Comparison of ENCODE assay signal across 13 cellular contexts in genomic region chr3:149386299-149386606, GRCh38. TPM values are rescaled to one million over a fixed set of nuclear protein-coding genes. Genes with fewer than 3 reads are reported as not detected.
DNase-seq lines count a peak whose midpoint lies in the region; ATAC-seq and TF ChIP-seq lines count a peak whose summit lies in the region.
"Had no signal": no experiment of that assay in that cellular context is flagged by ENCODE, and none has a peak within 500 bp of the region (broad histone marks: within the 10 kb centered on the region; RNA-seq: fewer than 3 reads in every experiment).

No MANE protein-coding gene starts in this region.

- no peak overlapping the region for H3K14ac ChIP-seq in neuronal stem cell (ENCODE audit: low read length)

- H2BK5ac ChIP-seq in neuronal stem cell (ENCODE audit: low read length) = no peak overlapping the region

- H4K91ac ChIP-seq in neuronal stem cell (ENCODE audit: low read depth, low read length, poor library complexity) = no peak overlapping the region

- H3K9me3 Mint-ChIP-seq in type B pancreatic cell = peaks cover 4% of the 10 kb centered on the region
- H3K9me3 Mint-ChIP-seq: activated naive CD4-positive, alpha-beta T cell treated with anti-CD3 and anti-CD28 coated beads, Interleukin-2, amount 50 U/mL, for 72 hours had no signal

- no peak overlapping the region for H2AK5ac ChIP-seq in neuronal stem cell (ENCODE audit: low read depth, low read length)

- H3K36me3 ChIP-seq in Panc1 (ENCODE audit: control insufficient read depth, insufficient read depth, low read length) (no peaks in the 10 kb centered on the region), esophagus (ENCODE audit: control insufficient read depth in 2 of 2, insufficient read depth in 2 of 2, low read length in 1 of 2) (no peaks in the 10 kb centered on the region), neuronal stem cell (replicated peaks in 1 of 2; ENCODE audit: control insufficient read depth in 2 of 2, insufficient read depth in 2 of 2, low read length in 2 of 2) (no peaks in the 10 kb centered on the region), MG63 (no peaks in the 10 kb centered on the region)
- H3K36me3 ChIP-seq: neutrophil had no signal

- no peak overlapping the region for H3K4me2 ChIP-seq in neuronal stem cell (ENCODE audit: insufficient read depth, low read length, poor library complexity, severe bottlenecking)

- no peaks in the 10 kb centered on the region for H3K79me1 ChIP-seq in neuronal stem cell (ENCODE audit: low read depth, low read length)

- BruUV-seq in Panc1 (replicated peaks; lab: Mats Ljungman, UMichigan) = TSS peak; percentile 96

- in situ Hi-C loops in Panc1 (cut with HindIII; ENCODE audit: low pct_unique_long_range_greater_than_20kb, low sequenced_read_pairs) = no loop called here

- H3K4me1 ChIP-seq in Panc1 (ENCODE audit: control insufficient read depth, insufficient read depth, low read length) (peaks cover 80% of the 10 kb centered on the region), esophagus (ENCODE audit: control insufficient read depth in 2 of 2, insufficient read depth in 2 of 2, low read length in 1 of 2) (peaks cover 7 to 8% of the 10 kb centered on the region in 2 donors), neuronal stem cell (ENCODE audit: control insufficient read depth in 2 of 2, insufficient read depth in 1 of 2, low read depth in 1 of 2, low read length in 2 of 2) (peaks cover 0 to 11% of the 10 kb centered on the region in 2 donors)

- H2BK120ac ChIP-seq in neuronal stem cell (ENCODE audit: low read depth, low read length) = no peak overlapping the region

- no peak overlapping the region for H3K18ac ChIP-seq in neuronal stem cell (ENCODE audit: low read length)

- ATAC-seq in Panc1 = no peak
- no peak for ATAC-seq in HG03442 (IDR thresholded peaks at IDR 0.05; ENCODE audit: unreplicated experiment)
- ATAC-seq: K562 had no signal

- H4K8ac ChIP-seq in neuronal stem cell (ENCODE audit: low read depth, low read length) = no peak overlapping the region

- no peak overlapping the region for H3K4ac ChIP-seq in neuronal stem cell (ENCODE audit: low read length)

- DNase-seq in Panc1 (ENCODE audit: low read depth, low spot score) (no peak), neuronal stem cell (ENCODE audit: low spot score) (no peak), type B pancreatic cell (ENCODE audit: extremely low spot score, unreplicated experiment) (no peak), MG63 (no peak), DMS114 treated with DMSO at 0.1 percent for 48 hours (lab: John Stamatoyannopoulos, UW; ENCODE audit: unreplicated experiment) (no peak)
- DNase-seq: kidney; NCI-H524 treated with DMSO at 0.1 percent for 48 hours; stimulated activated CD4-positive, alpha-beta T cell treated with anti-CD3 and anti-CD28 coated beads, Interleukin-2, amount 100 ng/mL, for 24 hours had no signal

- H3K36me3 Mint-ChIP-seq in type B pancreatic cell = peaks cover 15% of the 10 kb centered on the region
- H3K36me3 Mint-ChIP-seq: activated naive CD4-positive, alpha-beta T cell treated with anti-CD3 and anti-CD28 coated beads, Interleukin-2, amount 50 U/mL, for 72 hours had no signal

- H3K23ac ChIP-seq in neuronal stem cell (ENCODE audit: low read depth, low read length, poor library complexity) = no peak overlapping the region

- CTCF ChIA-PET in Panc1 (lab: Charles Lee) = no interaction called here

- peak overlapping the region; percentile 100 for H3K27ac Mint-ChIP-seq in type B pancreatic cell
- H3K27ac Mint-ChIP-seq: activated naive CD4-positive, alpha-beta T cell treated with anti-CD3 and anti-CD28 coated beads, Interleukin-2, amount 50 U/mL, for 72 hours had no signal

- no peaks in the 10 kb centered on the region for H3K27me3 ChIP-seq in Panc1 (ENCODE audit: control insufficient read depth, insufficient read depth, low read length)
- H3K27me3 ChIP-seq in esophagus (ENCODE audit: control insufficient read depth in 1 of 2, insufficient read depth in 2 of 2, low read length in 2 of 2) = no peaks in the 10 kb centered on the region
- no peaks in the 10 kb centered on the region for H3K27me3 ChIP-seq in neuronal stem cell (ENCODE audit: control insufficient read depth in 3 of 3, insufficient read depth in 3 of 3, low read depth in 1 of 3, low read length in 3 of 3)
- no peaks in the 10 kb centered on the region for H3K27me3 ChIP-seq in MG63
- H3K27me3 ChIP-seq: neutrophil had no signal

- intact Hi-C loops in Panc1 (cut with micrococcal nuclease; ENCODE audit: unreplicated experiment) = no loop called here

- peak overlapping the region; percentile 70 for H2AFZ ChIP-seq in neuronal stem cell (ENCODE audit: low read length)

- no peak overlapping the region for H2BK15ac ChIP-seq in neuronal stem cell (ENCODE audit: low read length)

- H2BK12ac ChIP-seq in neuronal stem cell (ENCODE audit: low read length) = no peak overlapping the region

- H3K9me3 ChIP-seq in Panc1 (ENCODE audit: control insufficient read depth, insufficient read depth, low read depth, low read length) (peaks cover 20% of the 10 kb centered on the region; the same call in 1 of the 2 replicates), esophagus (ENCODE audit: control insufficient read depth in 2 of 2, insufficient read depth in 1 of 2, low read depth in 1 of 2, low read length in 1 of 2) (no peaks in the 10 kb centered on the region), neuronal stem cell (replicated peaks in 1 of 2; ENCODE audit: control insufficient read depth in 2 of 2, insufficient read depth in 1 of 2, low read depth in 1 of 2, low read length in 2 of 2) (peaks cover 0 to 2% of the 10 kb centered on the region in 2 donors), MG63 (peaks cover 5% of the 10 kb centered on the region; the same call in 1 of the 2 replicates)
- H3K9me3 ChIP-seq: neutrophil had no signal

- peak overlapping the region in 1 of 2 experiments; percentile 7; a peak in 1 of 4 replicates for H3K4me3 ChIP-seq in Panc1 (ENCODE audit: low read depth in 2 of 2, low read length in 2 of 2)
- no peak overlapping the region for H3K4me3 ChIP-seq in esophagus (ENCODE audit: low read depth in 1 of 2, low read length in 2 of 2)
- no peak overlapping the region for H3K4me3 ChIP-seq in neuronal stem cell (ENCODE audit: low read length in 2 of 2)
- H3K4me3 ChIP-seq in MG63 = no peak overlapping the region
- H3K4me3 ChIP-seq: K562 had no signal

- H3K27ac ChIP-seq in Panc1 (ENCODE audit: low read length) = peak overlapping the region; percentile 99
- peak overlapping the region; percentile 91 to 98 for H3K27ac ChIP-seq in esophagus (ENCODE audit: low read depth in 2 of 2, low read length in 1 of 2)
- H3K27ac ChIP-seq in neuronal stem cell (replicated peaks; ENCODE audit: low read length) = no peak overlapping the region
- H3K27ac ChIP-seq: neutrophil had no signal

- 20 to 25% methylated on average over 1 of the region's 1 CpG for WGBS in esophagus, 2 donors
- WGBS in neuronal stem cell (ENCODE audit: extremely low coverage in 2 of 2, insufficient read length in 2 of 2, insufficient replicate concordance in 1 of 2), 2 donors = no CpG with 5 or more reads among the region's 1 CpG

- H3K9ac ChIP-seq in neuronal stem cell (ENCODE audit: low read depth, low read length, poor library complexity) = no peak overlapping the region

- POLR2A ChIA-PET in Panc1 (lab: Charles Lee) = interaction anchor here (0.6 to 1.0 kb wide), 2 partner anchors 21 to 151 kb away, joined by 5 to 6 read pairs; no protein-coding TSS in a partner anchor

- H3K4me3 Mint-ChIP-seq in type B pancreatic cell = peak overlapping the region; percentile 78

- H3K27me3 Mint-ChIP-seq in type B pancreatic cell = peaks cover 4% of the 10 kb centered on the region

- peaks cover 18% of the 10 kb centered on the region for H3K4me1 Mint-ChIP-seq in type B pancreatic cell (ENCODE audit: unreplicated experiment)

- TF ChIP-seq CTCF in Panc1 (IDR thresholded peaks at IDR 0.05) (no peak), type B pancreatic cell (conservative IDR thresholded peaks at IDR 0.05) (no peak)

RNA-seq across cellular contexts. Expression of gene TM4SF1, which starts 8.8 kb away (rescaled TPM):
- total RNA-seq in Panc1 (2021; ENCODE audit: unreplicated experiment) (1,063 TPM), type B pancreatic cell (ENCODE audit: low replicate concordance) (39.4 and 82.3 TPM in 2 replicates)
- polyA plus RNA-seq in Panc1 (2012; ENCODE audit: insufficient read length) = 1,714 TPM
- 100 to 1,000 TPM; 127 to 172 TPM for polyA plus RNA-seq in esophagus
- 0.03 TPM for polyA plus RNA-seq in neuronal stem cell (2013, experiment 1 of 2)
- polyA plus RNA-seq in neuronal stem cell (2013, experiment 2 of 2) = not detected
- 408 and 422 TPM in 2 replicates for total RNA-seq in MG63 (2014; rRNA removed; shearing (Covaris generic); ENCODE audit: low replicate concordance)
- total RNA-seq: activated naive CD4-positive, alpha-beta T cell treated with anti-CD3 and anti-CD28 coated beads, Interleukin-2, amount 50 U/mL, for 72 hours had no signal

RNA-seq across cellular contexts. Expression of gene TM4SF18, which starts 52.8 kb away (rescaled TPM):
- total RNA-seq in Panc1 (2021; ENCODE audit: unreplicated experiment) (54.5 TPM), type B pancreatic cell (ENCODE audit: low replicate concordance) (0.33 TPM in 1 of 2 replicates, not detected in the other)
- 34.5 TPM for polyA plus RNA-seq in Panc1 (2012; ENCODE audit: insufficient read length)
- 1 to 10 TPM in 1 of 2 donors, under 1 TPM in 1; 0.53 to 1.2 TPM for polyA plus RNA-seq in esophagus
- polyA plus RNA-seq in neuronal stem cell (2013, experiment 1 of 2) = not detected
- polyA plus RNA-seq in neuronal stem cell (2013, experiment 2 of 2) = not detected
- total RNA-seq in MG63 (2014; rRNA removed; shearing (Covaris generic); ENCODE audit: low replicate concordance) = 4.5 and 6.4 TPM in 2 replicates
- total RNA-seq: activated naive CD4-positive, alpha-beta T cell treated with anti-CD3 and anti-CD28 coated beads, Interleukin-2, amount 50 U/mL, for 72 hours; K562 had no signal
- polyA plus RNA-seq: K562 had no signal
